Comparison of ENCODE assay signal across 5 cellular contexts in the genomic region with DNA sequence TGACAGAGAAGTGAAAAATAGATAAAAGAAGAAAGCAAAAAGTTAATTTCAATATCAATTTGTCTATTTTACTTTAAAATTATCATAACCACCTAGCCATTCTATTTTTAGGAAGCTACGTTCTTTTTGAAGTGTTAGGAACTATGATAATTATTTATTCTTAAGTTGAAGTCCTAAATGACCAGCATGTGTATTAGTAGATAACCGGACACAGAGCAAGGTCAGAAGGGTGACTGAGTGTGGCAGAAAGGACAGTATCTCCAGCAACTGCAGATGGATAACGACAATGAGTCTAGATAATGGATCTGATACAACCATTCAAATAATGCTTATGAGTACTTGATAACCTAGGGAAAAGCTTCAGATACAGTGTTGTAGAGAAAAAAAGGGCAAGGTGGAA.
"Had no signal": no experiment of that assay in that cellular context is flagged by ENCODE, and none has a peak within 500 bp of the region (broad histone marks: within the 10 kb centered on the region; RNA-seq: fewer than 3 reads in every experiment).

No MANE protein-coding gene starts in this region.

- FAIRE-seq: HepG2, HTR-8/SVneo had no signal

- ATAC-seq: HepG2 had no signal

- H3K27ac ChIP-seq: HL-60 had no signal

- DNase-seq: IMR-90, KBM-7 had no signal
